ENCODE assay signal across 22 cellular contexts in the genomic region with DNA sequence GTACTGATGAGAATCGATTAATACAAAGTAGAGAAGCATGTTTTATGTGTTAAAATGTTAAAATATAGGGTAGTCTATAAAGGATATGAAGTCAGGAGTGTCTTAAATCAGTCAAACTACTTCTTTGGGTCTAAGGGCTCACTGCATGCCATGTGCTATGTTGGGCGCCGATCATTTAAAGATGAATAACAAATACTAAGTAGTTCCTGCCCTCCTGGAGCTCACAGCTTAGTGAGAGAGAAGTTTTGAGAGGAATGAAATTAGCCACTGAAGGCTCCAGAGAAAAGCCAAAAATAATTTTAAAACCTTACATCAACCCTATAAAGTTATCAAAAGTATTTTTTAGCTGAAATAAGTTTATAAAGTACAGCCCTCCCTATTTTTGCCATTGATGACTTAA. TPM values are rescaled to one million over a fixed set of nuclear protein-coding genes. Genes with fewer than 3 reads are reported as not detected.
DNase-seq lines count a peak whose midpoint lies in the region; ATAC-seq and TF ChIP-seq lines count a peak whose summit lies in the region.
"Had no signal": no experiment of that assay in that cellular context is flagged by ENCODE, and none has a peak within 500 bp of the region (broad histone marks: within the 10 kb centered on the region; RNA-seq: fewer than 3 reads in every experiment).

No MANE protein-coding gene starts in this region.

- peaks cover 13 to 68% (median 39%) of the 10 kb centered on the region in 3 experiments for H3K36me3 Mint-ChIP-seq in H9 (ENCODE audit: insufficient read depth in 1 of 3, low read depth in 3 of 3)
- H3K36me3 Mint-ChIP-seq in activated T-helper 2 cell treated with anti-CD3 and anti-CD28 coated beads, Interferon-gamma antibody, Interleukin-2, Interleukin-4, amounts not matched to agents 10 μg/mL and 5 μg/mL and 100 μg/mL, durations not matched to agents 14 hours and 24 hours and 36 hours (ENCODE audit: low read depth), result peaks cover 67% of the 10 kb centered on the region
- H3K36me3 Mint-ChIP-seq in activated T-helper 17 cell treated with anti-CD3 and anti-CD28 coated beads, Interleukin-2, amount 50 U/mL, for 72 hours (ENCODE audit: low read depth), result peaks cover 97% of the 10 kb centered on the region

- H4K8ac ChIP-seq in H9 (replicated peaks; ENCODE audit: insufficient read length, low read depth, low read length), result no peak overlapping the region

- no peak overlapping the region for H4K5ac ChIP-seq in H9 (ENCODE audit: insufficient read length, low read depth, low read length)

- H3K18ac ChIP-seq in H9 (ENCODE audit: insufficient read length, low read depth, low read length), result no peak overlapping the region

- H2AK5ac ChIP-seq in H9 (ENCODE audit: insufficient read length, low read length), result no peak overlapping the region

- DNase-seq in H9 (no peak), left ventricle myocardium superior (no peak), pons (ENCODE audit: low spot score) (peak; percentile 3), NCI-H2171 (lab: John Stamatoyannopoulos, UW) (no peak), 8988T (no peak), GM19238 (ENCODE audit: insufficient read length, low spot score) (no peak)
- no peak for DNase-seq in activated T-helper 2 cell treated with anti-CD3 and anti-CD28 coated beads, Interferon-gamma antibody, Interleukin-2, Interleukin-4, amounts not matched to agents 10 μg/mL and 5 μg/mL and 100 μg/mL, durations not matched to agents 14 hours and 24 hours and 36 hours (ENCODE audit: low spot score)
- DNase-seq: activated CD8-positive, alpha-beta T cell treated with anti-CD3 and anti-CD28 coated beads for 36 hours; CD4-positive, alpha-beta T cell; hippocampal formation; islet precursor cell; naive B cell; NCI-H1930; NCI-H446; stimulated activated CD4-positive, alpha-beta T cell treated with anti-CD3 and anti-CD28 coated beads, Interleukin-1b, Interleukin-23, amount 100 ng/mL, for 48 hours; stimulated activated naive CD4-positive, alpha-beta T cell; T-helper 9 cell had no signal

- no peaks in the 10 kb centered on the region for H3K9me3 Mint-ChIP-seq in H9
- no peaks in the 10 kb centered on the region for H3K9me3 Mint-ChIP-seq in activated T-helper 2 cell treated with anti-CD3 and anti-CD28 coated beads, Interferon-gamma antibody, Interleukin-2, Interleukin-4, amounts not matched to agents 10 μg/mL and 5 μg/mL and 100 μg/mL, durations not matched to agents 14 hours and 24 hours and 36 hours
- H3K9me3 Mint-ChIP-seq in activated T-helper 17 cell treated with anti-CD3 and anti-CD28 coated beads, Interleukin-2, amount 50 U/mL, for 72 hours, result no peaks in the 10 kb centered on the region
- H3K9me3 Mint-ChIP-seq: activated CD8-positive, alpha-beta T cell treated with anti-CD3 and anti-CD28 coated beads for 36 hours; activated naive CD4-positive, alpha-beta T cell treated with anti-CD3 and anti-CD28 coated beads, Interleukin-2, amount 50 U/mL, for 24 hours; CD4-positive, alpha-beta T cell; naive B cell had no signal

- H4K20me1 ChIP-seq in H9 (ENCODE audit: control insufficient read depth, insufficient read depth, insufficient read length), result no peaks in the 10 kb centered on the region

- no peaks in the 10 kb centered on the region for H3K23me2 ChIP-seq in H9 (ENCODE audit: insufficient read length, low read depth, low read length, poor library complexity, severe bottlenecking)

- H3K27ac ChIP-seq in H9 (ENCODE audit: insufficient read length, low read depth, low read length), result no peak overlapping the region
- H3K27ac ChIP-seq: parathyroid adenoma, Peyer's patch, thyroid gland had no signal

- H3K9me3 ChIP-seq in H9 (ENCODE audit: control insufficient read depth, low read depth, low read length), result no peaks in the 10 kb centered on the region
- H3K9me3 ChIP-seq: Peyer's patch, thyroid gland had no signal

- no peaks in the 10 kb centered on the region for H3K27me3 Mint-ChIP-seq in H9 (ENCODE audit: low read depth)
- H3K27me3 Mint-ChIP-seq in activated T-helper 2 cell treated with anti-CD3 and anti-CD28 coated beads, Interferon-gamma antibody, Interleukin-2, Interleukin-4, amounts not matched to agents 10 μg/mL and 5 μg/mL and 100 μg/mL, durations not matched to agents 14 hours and 24 hours and 36 hours (ENCODE audit: low read depth), result no peaks in the 10 kb centered on the region
- H3K27me3 Mint-ChIP-seq in activated T-helper 17 cell treated with anti-CD3 and anti-CD28 coated beads, Interleukin-2, amount 50 U/mL, for 72 hours, result no peaks in the 10 kb centered on the region
- H3K27me3 Mint-ChIP-seq: activated CD8-positive, alpha-beta T cell treated with anti-CD3 and anti-CD28 coated beads for 36 hours; activated naive CD4-positive, alpha-beta T cell treated with anti-CD3 and anti-CD28 coated beads, Interleukin-2, amount 50 U/mL, for 24 hours; CD4-positive, alpha-beta T cell; naive B cell had no signal

- no peak for TF ChIP-seq CTCF in H9 (conservative IDR thresholded peaks at IDR 0.05)

- H3K4ac ChIP-seq in H9 (ENCODE audit: low read depth, low read length), result no peak overlapping the region

- no peak overlapping the region for H3T11ph ChIP-seq in H9 (ENCODE audit: low read length)

- H4K91ac ChIP-seq in H9 (ENCODE audit: insufficient read length, low read depth, low read length), result no peak overlapping the region

- no peak overlapping the region for H2BK20ac ChIP-seq in H9 (ENCODE audit: low read depth, low read length, poor library complexity, severe bottlenecking)

- WGBS in H9 (ENCODE audit: extremely low coverage, insufficient read length, low lambda C conversion rate), result 100% methylated on average over 1 of the region's 3 CpGs

- peaks cover 24% of the 10 kb centered on the region in 2 experiments for H3K4me1 Mint-ChIP-seq in H9
- peaks cover 15% of the 10 kb centered on the region for H3K4me1 Mint-ChIP-seq in activated T-helper 2 cell treated with anti-CD3 and anti-CD28 coated beads, Interferon-gamma antibody, Interleukin-2, Interleukin-4, amounts not matched to agents 10 μg/mL and 5 μg/mL and 100 μg/mL, durations not matched to agents 14 hours and 24 hours and 36 hours (ENCODE audit: low read depth)
- peaks cover 11% of the 10 kb centered on the region for H3K4me1 Mint-ChIP-seq in activated T-helper 17 cell treated with anti-CD3 and anti-CD28 coated beads, Interleukin-2, amount 50 U/mL, for 72 hours
- H3K4me1 Mint-ChIP-seq: activated naive CD4-positive, alpha-beta T cell treated with anti-CD3 and anti-CD28 coated beads, Interleukin-2, amount 50 U/mL, for 24 hours had no signal

- intact Hi-C loops in activated T-helper 2 cell treated with anti-CD3 and anti-CD28 coated beads, Interferon-gamma antibody, Interleukin-2, Interleukin-4, amounts not matched to agents 10 μg/mL and 5 μg/mL and 100 μg/mL, durations not matched to agents 14 hours and 24 hours and 36 hours (cut with micrococcal nuclease), result no loop called here
- intact Hi-C loops in left ventricle myocardium superior (cut with micrococcal nuclease), result no loop called here

- H3K14ac ChIP-seq in H9 (ENCODE audit: insufficient read depth, low read length), result no peak overlapping the region

- H3K79me2 ChIP-seq in H9 (ENCODE audit: insufficient read depth, low read length), result no peaks in the 10 kb centered on the region
- H3K79me2 ChIP-seq: parathyroid adenoma had no signal

- H2BK120ac ChIP-seq in H9 (ENCODE audit: low read depth, low read length, poor library complexity, severe bottlenecking), result no peak overlapping the region

- ATAC-seq in left ventricle myocardium superior, result peak; percentile 32
- ATAC-seq in activated T-helper 17 cell treated with anti-CD3 and anti-CD28 coated beads, Interleukin-2, amount 50 U/mL, for 72 hours (replicated peaks), result no peak
- ATAC-seq: activated CD8-positive, alpha-beta T cell treated with anti-CD3 and anti-CD28 coated beads for 36 hours had no signal

- no peaks in the 10 kb centered on the region for H3K4me1 ChIP-seq in H9 (ENCODE audit: insufficient read depth, low read length)
- H3K4me1 ChIP-seq: parathyroid adenoma, Peyer's patch, thyroid gland had no signal

- no peaks in the 10 kb centered on the region for H3K79me1 ChIP-seq in H9 (ENCODE audit: insufficient read depth, low read depth, low read length, poor library complexity, severe bottlenecking)

- no peaks in the 10 kb centered on the region for H3K27me3 ChIP-seq in H9 (ENCODE audit: insufficient read depth, low read length)
- H3K27me3 ChIP-seq: Peyer's patch, thyroid gland had no signal

- H3K56ac ChIP-seq in H9 (ENCODE audit: insufficient read length, low read depth, low read length), result no peak overlapping the region

- no peak overlapping the region for H2BK12ac ChIP-seq in H9 (ENCODE audit: insufficient read length, low read depth, low read length)

- no peak overlapping the region for H3K23ac ChIP-seq in H9 (ENCODE audit: insufficient read length, low read depth, low read length)

- H2BK5ac ChIP-seq in H9 (ENCODE audit: insufficient read length, low read length), result no peak overlapping the region

- no peak overlapping the region for H2BK15ac ChIP-seq in H9 (ENCODE audit: low read depth, low read length)

- H2AFZ ChIP-seq in H9 (ENCODE audit: low read length), result no peak overlapping the region
- H2AFZ ChIP-seq: parathyroid adenoma had no signal

- H3K4me2 ChIP-seq in H9 (ENCODE audit: insufficient read depth, insufficient read length, low read length), result no peak overlapping the region

- H3K9ac ChIP-seq in H9 (ENCODE audit: extremely low read depth, insufficient read length, low read length), result no peak overlapping the region
- H3K9ac ChIP-seq: parathyroid adenoma had no signal

- peak overlapping the region in 2 of 3 experiments; percentile 78 to 83; a peak in 4 of 7 replicates for H3K27ac Mint-ChIP-seq in H9
- peak overlapping the region; percentile 24 for H3K27ac Mint-ChIP-seq in activated T-helper 2 cell treated with anti-CD3 and anti-CD28 coated beads, Interferon-gamma antibody, Interleukin-2, Interleukin-4, amounts not matched to agents 10 μg/mL and 5 μg/mL and 100 μg/mL, durations not matched to agents 14 hours and 24 hours and 36 hours
- no peak overlapping the region for H3K27ac Mint-ChIP-seq in activated T-helper 17 cell treated with anti-CD3 and anti-CD28 coated beads, Interleukin-2, amount 50 U/mL, for 72 hours
- H3K27ac Mint-ChIP-seq: activated CD8-positive, alpha-beta T cell treated with anti-CD3 and anti-CD28 coated beads for 36 hours; activated naive CD4-positive, alpha-beta T cell treated with anti-CD3 and anti-CD28 coated beads, Interleukin-2, amount 50 U/mL, for 24 hours; CD4-positive, alpha-beta T cell had no signal

- H3K4me3 Mint-ChIP-seq in H9, result peak overlapping the region in 1 of 2 experiments; percentile 62; a peak in 3 of 5 replicates
- no peak overlapping the region for H3K4me3 Mint-ChIP-seq in activated T-helper 2 cell treated with anti-CD3 and anti-CD28 coated beads, Interferon-gamma antibody, Interleukin-2, Interleukin-4, amounts not matched to agents 10 μg/mL and 5 μg/mL and 100 μg/mL, durations not matched to agents 14 hours and 24 hours and 36 hours (ENCODE audit: low read depth)
- no peak overlapping the region for H3K4me3 Mint-ChIP-seq in activated T-helper 17 cell treated with anti-CD3 and anti-CD28 coated beads, Interleukin-2, amount 50 U/mL, for 72 hours
- H3K4me3 Mint-ChIP-seq: activated CD8-positive, alpha-beta T cell treated with anti-CD3 and anti-CD28 coated beads for 36 hours; activated naive CD4-positive, alpha-beta T cell treated with anti-CD3 and anti-CD28 coated beads, Interleukin-2, amount 50 U/mL, for 24 hours; CD4-positive, alpha-beta T cell; naive B cell had no signal

RNA-seq across cellular contexts. Expression of gene BLM, which starts 44.5 kb away (rescaled TPM):
- total RNA-seq in H9 (2021) (41.3 and 43.4 TPM in 2 replicates), left ventricle myocardium superior (35.9 TPM)
- total RNA-seq in activated T-helper 2 cell treated with anti-CD3 and anti-CD28 coated beads, Interferon-gamma antibody, Interleukin-2, Interleukin-4, amounts not matched to agents 10 μg/mL and 5 μg/mL and 100 μg/mL, durations not matched to agents 14 hours and 24 hours and 36 hours, result 58.9 and 65.3 TPM in 2 replicates
- 10 to 100 TPM; 68.2 to 81.4 TPM for total RNA-seq in activated T-helper 17 cell treated with anti-CD3 and anti-CD28 coated beads, Interleukin-2, amount 50 U/mL, for 72 hours
